ENCODE assay signal across 20 cellular contexts in the genomic region with DNA sequence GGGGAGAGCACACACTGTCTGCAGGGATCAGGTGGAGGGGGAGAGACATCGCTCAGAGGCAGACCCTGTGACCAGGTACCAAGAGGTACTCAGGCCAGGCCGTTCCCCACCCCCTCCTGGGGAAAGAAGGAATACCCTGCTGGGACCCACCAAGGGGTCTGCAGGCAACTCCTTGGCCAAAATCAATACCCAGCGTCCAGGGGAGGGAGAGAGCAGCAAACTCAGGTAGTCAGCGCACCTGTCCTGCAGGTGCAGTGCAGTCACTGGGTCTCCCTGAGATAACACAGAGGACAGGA.
"Had no signal": no experiment of that assay in that cellular context is flagged by ENCODE, and none has a peak within 500 bp of the region (broad histone marks: within the 10 kb centered on the region; RNA-seq: fewer than 3 reads in every experiment).

No MANE protein-coding gene starts in this region.

- ATAC-seq: effector memory CD8-positive, alpha-beta T cell; mucosa of descending colon; SK-N-SH treated with all-trans-retinoic acid at 6 μM for 48 hours had no signal

- H3K4me3 Mint-ChIP-seq: activated naive CD8-positive, alpha-beta T cell; activated T-helper 1 cell treated with anti-CD3 and anti-CD28 coated beads, Interleukin-12 subunit alpha, Interleukin-12 subunit beta, Interleukin-2, Interleukin-4 antibody, amounts not matched to agents 30 ng/mL and 10 ng/mL and 1 ng/mL, durations not matched to agents 14 hours and 24 hours and 36 hours; effector memory CD8-positive, alpha-beta T cell; naive B cell; neural crest cell; stimulated activated naive CD8-positive, alpha-beta T cell treated with anti-CD3 and anti-CD28 coated beads, Interleukin-15, amount 100 ng/mL, for 72 hours; type B pancreatic cell had no signal

- H3K27ac ChIP-seq: hepatocyte had no signal

- H3K27ac Mint-ChIP-seq: activated naive CD8-positive, alpha-beta T cell; activated T-helper 1 cell treated with anti-CD3 and anti-CD28 coated beads, Interleukin-12 subunit alpha, Interleukin-12 subunit beta, Interleukin-2, Interleukin-4 antibody, amounts not matched to agents 30 ng/mL and 10 ng/mL and 1 ng/mL, durations not matched to agents 14 hours and 24 hours and 36 hours; effector memory CD8-positive, alpha-beta T cell; stimulated activated naive CD8-positive, alpha-beta T cell treated with anti-CD3 and anti-CD28 coated beads, Interleukin-15, amount 100 ng/mL, for 72 hours; type B pancreatic cell had no signal

- H3K4me3 ChIP-seq: hepatocyte, mucosa of descending colon had no signal

- H3K27me3 ChIP-seq: hepatocyte had no signal

- H3K36me3 Mint-ChIP-seq: activated naive CD8-positive, alpha-beta T cell; naive B cell; type B pancreatic cell had no signal

- H3K4me1 Mint-ChIP-seq: neural crest cell; stimulated activated naive CD8-positive, alpha-beta T cell treated with anti-CD3 and anti-CD28 coated beads, Interleukin-15, amount 100 ng/mL, for 72 hours had no signal

- H3K9me3 ChIP-seq: mucosa of descending colon had no signal

- DNase-seq: activated CD4-positive, alpha-beta T cell treated with anti-CD3 and anti-CD28 coated beads for 1 hour; activated T-cell treated with anti-CD3 and anti-CD28 coated beads for 4 hours; dermis blood vessel endothelial cell; effector memory CD8-positive, alpha-beta T cell; foreskin fibroblast; mesenchymal stem cell; naive B cell; small intestine; stimulated activated CD4-positive, alpha-beta T cell treated with anti-CD3 and anti-CD28 coated beads, Interleukin-15, amount 100 ng/mL, for 24 hours; stimulated activated CD4-positive, alpha-beta T cell treated with anti-CD3 and anti-CD28 coated beads, Interleukin-4, amount 100 ng/mL, for 1 hour; stimulated activated naive CD8-positive, alpha-beta T cell treated with anti-CD3 and anti-CD28 coated beads, Interleukin-15, amount 100 ng/mL, for 72 hours; T-helper 1 cell had no signal

- H3K27me3 Mint-ChIP-seq: activated naive CD8-positive, alpha-beta T cell; effector memory CD8-positive, alpha-beta T cell; progenitor cell of endocrine pancreas; type B pancreatic cell had no signal

- H3K9me3 Mint-ChIP-seq: activated T-helper 1 cell treated with anti-CD3 and anti-CD28 coated beads, Interleukin-12 subunit alpha, Interleukin-12 subunit beta, Interleukin-2, Interleukin-4 antibody, amounts not matched to agents 30 ng/mL and 10 ng/mL and 1 ng/mL, durations not matched to agents 14 hours and 24 hours and 36 hours; effector memory CD8-positive, alpha-beta T cell; type B pancreatic cell had no signal
